2 cellular contexts compared by ENCODE assay signal in genomic region chr2:164621761-164622105, GRCh38.
TF ChIP-seq lines count a peak whose summit lies in the region.

No MANE protein-coding gene starts in this region.

TF ChIP-seq in IMR-90, 13 proteins besides CTCF, POLR2A, EP300 and RAD21 (continued from another document):
- TF ChIP-seq ELK1 (IDR thresholded peaks at IDR 0.05; ENCODE audit: borderline replicate concordance, low read depth, low read length) (no peak), RCOR1 (IDR thresholded peaks at IDR 0.05; ENCODE audit: insufficient replicate concordance, low read length) (no peak), RFX5 (IDR thresholded peaks at IDR 0.05; ENCODE audit: low read depth, low read length) (no peak), BHLHE40 (IDR thresholded peaks at IDR 0.05; ENCODE audit: low read depth, low read length) (no peak), SMC3 (IDR thresholded peaks at IDR 0.05; ENCODE audit: low read depth, low read length) (no peak), MAZ (IDR thresholded peaks at IDR 0.05; ENCODE audit: borderline replicate concordance, low read depth, low read length) (no peak), CHD1 (IDR thresholded peaks at IDR 0.05; ENCODE audit: low read depth, low read length) (no peak), NFE2L2 (IDR thresholded peaks at IDR 0.05; ENCODE audit: low read depth, low read length) (no peak), USF2 (IDR thresholded peaks at IDR 0.05; ENCODE audit: low read depth, low read length) (no peak), CEBPB (IDR thresholded peaks at IDR 0.05; ENCODE audit: low read depth, low read length) (no peak), MAFK (IDR thresholded peaks at IDR 0.05; ENCODE audit: low read depth, low read length) (no peak), MXI1 (IDR thresholded peaks at IDR 0.05; ENCODE audit: borderline replicate concordance, low read depth, low read length) (no peak)

TF ChIP-seq in neural cell, 6 proteins besides CTCF, POLR2A, EP300 and RAD21 (continued from another document):
- TF ChIP-seq REST (IDR thresholded peaks at IDR 0.05; ENCODE audit: borderline replicate concordance) (no peak), POLR2AphosphoS5 (IDR thresholded peaks at IDR 0.05) (no peak)
TF ChIP-seq in neural cell: peak in this region for 0.
